ENCODE assay signal across 8 cellular contexts in genomic region chr18:62522510-62523254, GRCh38. TPM values are rescaled to one million over a fixed set of nuclear protein-coding genes. Genes with fewer than 3 reads are reported as not detected.
DNase-seq lines count a peak whose midpoint lies in the region; ATAC-seq, FAIRE-seq and TF ChIP-seq lines count a peak whose summit lies in the region.

ZCCHC2 (plus strand) TSS chr18:62523025; CDS start chr18:62523425, 400 bp downstream.

- under 1% methylated on average over 87 of the region's 87 CpGs for WGBS in HUES64

- no peaks in the 10 kb centered on the region for H3K27me3 Mint-ChIP-seq in Calu3 (ENCODE audit: unreplicated experiment)
- peaks cover 6% of the 10 kb centered on the region for H3K27me3 Mint-ChIP-seq in mesothelial cell of epicardium (ENCODE audit: low read depth)

- H4K20me1 ChIP-seq in OCI-LY1 (ENCODE audit: insufficient read depth, low read length), result no peaks in the 10 kb centered on the region

- peak; percentile 65 for ATAC-seq in GM21447 (IDR thresholded peaks at IDR 0.05; ENCODE audit: unreplicated experiment)

- H3F3A ChIP-seq in OCI-LY1 (ENCODE audit: insufficient read depth, low read length), result no peaks in the 10 kb centered on the region

- TF ChIP-seq CTCF in Calu3 (IDR thresholded peaks at IDR 0.05; ENCODE audit: unreplicated experiment) (no peak), OCI-LY1 (IDR thresholded peaks at IDR 0.05; ENCODE audit: low read length) (no peak), mesothelial cell of epicardium (IDR thresholded peaks at IDR 0.05; ENCODE audit: unreplicated experiment) (no peak)

- BruUV-seq in Calu3 (replicated peaks; lab: Mats Ljungman, UMichigan), result no TSS peak

- no peaks in the 10 kb centered on the region for H3K9me2 ChIP-seq in OCI-LY1 (ENCODE audit: low read depth, low read length)

- H3K4me2 ChIP-seq in OCI-LY1 (ENCODE audit: low read length), result peak within 1 kb of the TSS; percentile 93

- H3K4me3 ChIP-seq in HUES64 (ENCODE audit: low read length) (peak within 1 kb of the TSS; percentile 91), OCI-LY1 (ENCODE audit: low read depth, low read length, poor library complexity, severe bottlenecking) (peak within 1 kb of the TSS; percentile 82)

- H3K36me3 ChIP-seq in HUES64 (ENCODE audit: insufficient read depth, low read length), result no peaks in the 10 kb centered on the region
- no peaks in the 10 kb centered on the region; the same call in 1 of the 2 replicates for H3K36me3 ChIP-seq in OCI-LY1 (ENCODE audit: insufficient read depth, low read length)

- FAIRE-seq in endometrium (lab: Jason Lieb, UNC), result peak; percentile 71

- H3K4me1 Mint-ChIP-seq in Calu3 (ENCODE audit: low read depth, unreplicated experiment) (peaks cover 45% of the 10 kb centered on the region), mesothelial cell of epicardium (peaks cover 32% of the 10 kb centered on the region)

- H3K27ac ChIP-seq in HUES64 (ENCODE audit: low read depth, low read length), result peak within 1 kb of the TSS; percentile 97
- H3K27ac ChIP-seq in OCI-LY1 (ENCODE audit: low read depth, low read length, poor library complexity, severe bottlenecking), result peak within 1 kb of the TSS; percentile 76

- peaks cover 16% of the 10 kb centered on the region for H3K79me2 ChIP-seq in OCI-LY1 (ENCODE audit: insufficient read depth, low read length)

- DNase-seq in Calu3, result peak; percentile 99
- DNase-seq in activated CD8-positive, alpha-beta memory T cell treated with anti-CD3 and anti-CD28 coated beads, Interleukin-2, amount 50 U/mL, for 4 hours, result peak; percentile 99
- DNase-seq in mesothelial cell of epicardium (ENCODE audit: low spot score in 2 of 2, unreplicated experiment in 2 of 2), result peak; percentile 95 to 100
- peak; percentile 95 to 97 for DNase-seq in stimulated activated CD8-positive, alpha-beta memory T cell treated with anti-CD3 and anti-CD28 coated beads, Interleukin-15, amount 100 ng/mL, for 48 hours (ENCODE audit: low read depth in 2 of 2)

- no peaks in the 10 kb centered on the region for H3K9me3 ChIP-seq in HUES64 (ENCODE audit: insufficient read depth, low read depth, low read length)
- no peaks in the 10 kb centered on the region for H3K9me3 ChIP-seq in OCI-LY1 (ENCODE audit: low read length)

- intact Hi-C loops in Calu3 (cut with micrococcal nuclease; ENCODE audit: unreplicated experiment), result no loop called here

- peak within 1 kb of the TSS; percentile 42; the same call in 1 of the 2 replicates for H2AFZ ChIP-seq in OCI-LY1 (ENCODE audit: low read length)

- H3K27ac Mint-ChIP-seq in Calu3 (ENCODE audit: unreplicated experiment) (peak within 1 kb of the TSS; percentile 97), mesothelial cell of epicardium (peak within 1 kb of the TSS; percentile 81)

- H3K9me3 Mint-ChIP-seq in Calu3 (ENCODE audit: low read depth, unreplicated experiment) (no peaks in the 10 kb centered on the region), mesothelial cell of epicardium (no peaks in the 10 kb centered on the region)

- H3K4me3 Mint-ChIP-seq in Calu3 (ENCODE audit: low read depth, unreplicated experiment), result peak within 1 kb of the TSS; percentile 84
- peak within 1 kb of the TSS; percentile 79 for H3K4me3 Mint-ChIP-seq in mesothelial cell of epicardium

- H3K4me1 ChIP-seq in HUES64 (ENCODE audit: insufficient read depth, low read length) (peaks cover 29% of the 10 kb centered on the region), OCI-LY1 (ENCODE audit: insufficient read depth, low read length, severe bottlenecking) (peaks cover 21% of the 10 kb centered on the region)

- CTCF ChIA-PET in Calu3 (lab: Charles Lee), result interaction anchor here (0.6 to 3.2 kb wide), 9 partner anchors 17 to 182 kb away, joined by 3 to 9 read pairs (median 3); no protein-coding TSS in a partner anchor

- H3K36me3 Mint-ChIP-seq in Calu3 (ENCODE audit: insufficient read depth, unreplicated experiment), result peaks cover 63% of the 10 kb centered on the region
- no peaks in the 10 kb centered on the region for H3K36me3 Mint-ChIP-seq in mesothelial cell of epicardium

- H3K27me3 ChIP-seq in HUES64 (ENCODE audit: insufficient read depth, low read length), result peaks cover 54% of the 10 kb centered on the region
- no peaks in the 10 kb centered on the region; the same call in 1 of the 2 replicates for H3K27me3 ChIP-seq in OCI-LY1 (ENCODE audit: insufficient read depth, low read length)

- H3K9ac ChIP-seq in HUES64 (ENCODE audit: low read depth, low read length) (peak within 1 kb of the TSS; percentile 73), OCI-LY1 (ENCODE audit: low read length) (peak within 1 kb of the TSS; percentile 86)

RNA-seq across cellular contexts. Expression of gene ZCCHC2, which starts in this region (rescaled TPM):
- total RNA-seq in Calu3 (2022), result 43.5 and 61.4 TPM in 2 replicates
- polyA plus RNA-seq in HUES64 (2013, experiment 1 of 2), result 5.7 TPM
- polyA plus RNA-seq in HUES64 (2013, experiment 2 of 2), result 6.1 TPM
- 16.7 to 18.3 TPM (median 17.5 TPM) in 3 replicates for total RNA-seq in mesothelial cell of epicardium

Comparison
In these comparisons a context has a peak if more than half of its experiments do, and no peak if none do; other contexts are left out.
1. Peak in every context shown above with its lines: DNase-seq, ATAC-seq, H3K4me3 ChIP-seq and H3K27ac ChIP-seq.